ENCODE assay signal across 8 cellular contexts in genomic region chr4:25159837-25160713, GRCh38. TPM values are rescaled to one million over a fixed set of nuclear protein-coding genes. Genes with fewer than 3 reads are reported as not detected.
DNase-seq lines count a peak whose midpoint lies in the region; ATAC-seq lines count a peak whose summit lies in the region.

Gene SEPSECS (minus strand): TSS chr4:25160449. CDS start chr4:25160369, 80 bp downstream.

- H3K36me3 ChIP-seq in NT2/D1 (ENCODE audit: insufficient read depth, insufficient read length, low read length) (peaks cover 6% of the 10 kb centered on the region), endocrine pancreas (ENCODE audit: control insufficient read depth, insufficient read depth, low read length) (no peaks in the 10 kb centered on the region), mesendoderm (ENCODE audit: control insufficient read depth, insufficient read depth, low read length) (no peaks in the 10 kb centered on the region)

- WGBS in mesendoderm (ENCODE audit: extremely low coverage, insufficient coverage, low lambda C conversion rate): no CpG with 5 or more reads among the region's 66 CpGs

- H3K9me3 ChIP-seq in NT2/D1 (ENCODE audit: insufficient read depth, low read length): no peaks in the 10 kb centered on the region
- no peaks in the 10 kb centered on the region for H3K9me3 ChIP-seq in endocrine pancreas (ENCODE audit: control insufficient read depth, low read length)

- no peaks in the 10 kb centered on the region for H3K27me3 ChIP-seq in NT2/D1 (ENCODE audit: insufficient read depth, insufficient read length)
- H3K27me3 ChIP-seq in endocrine pancreas (ENCODE audit: control insufficient read depth, insufficient read depth, low read length): no peaks in the 10 kb centered on the region
- no peaks in the 10 kb centered on the region for H3K27me3 ChIP-seq in mesendoderm (ENCODE audit: insufficient read depth, low read length, poor library complexity)

- H3K79me1 ChIP-seq in mesendoderm (ENCODE audit: low read length): no peaks in the 10 kb centered on the region

- peak within 1 kb of the TSS; percentile 17 for H4K8ac ChIP-seq in mesendoderm (ENCODE audit: low read depth, low read length)

- peak within 1 kb of the TSS; percentile 77 for H3K18ac ChIP-seq in mesendoderm (ENCODE audit: low read length)

- peak; percentile 85 for ATAC-seq in GM21381 (IDR thresholded peaks at IDR 0.05; ENCODE audit: unreplicated experiment)

- H3K9ac ChIP-seq in NT2/D1 (ENCODE audit: insufficient read length, low read depth) (peak within 1 kb of the TSS; percentile 91), endocrine pancreas (ENCODE audit: control insufficient read depth, insufficient read depth, low read length) (peak within 1 kb of the TSS; percentile 100), mesendoderm (ENCODE audit: low read length) (peak within 1 kb of the TSS; percentile 94)

- peak within 1 kb of the TSS; percentile 21 for H4K5ac ChIP-seq in mesendoderm (ENCODE audit: low read length)

- H3K4me3 ChIP-seq in NT2/D1 (ENCODE audit: insufficient read length, low read depth): peak within 1 kb of the TSS; percentile 79
- peak within 1 kb of the TSS; percentile 96 for H3K4me3 ChIP-seq in endocrine pancreas (ENCODE audit: control insufficient read depth, insufficient read depth, low read length)
- peak within 1 kb of the TSS; percentile 89 for H3K4me3 ChIP-seq in mesendoderm (ENCODE audit: low read length)

- H3K79me2 ChIP-seq in mesendoderm (ENCODE audit: control insufficient read depth, insufficient read depth, low read length): no peaks in the 10 kb centered on the region

- H2BK5ac ChIP-seq in mesendoderm (ENCODE audit: low read length): peak within 1 kb of the TSS; percentile 87

- peak within 1 kb of the TSS; percentile 99 for H3K56ac ChIP-seq in mesendoderm (ENCODE audit: low read length)

- no peak within 1 kb of the TSS for H2BK120ac ChIP-seq in mesendoderm (ENCODE audit: low read depth, low read length)

- H3K4me2 ChIP-seq in mesendoderm (ENCODE audit: low read length): peak within 1 kb of the TSS; percentile 98

- peak within 1 kb of the TSS; percentile 91 for H3K27ac ChIP-seq in mesendoderm (ENCODE audit: low read depth, low read length)

- H2AK5ac ChIP-seq in mesendoderm (ENCODE audit: low read length): no peak within 1 kb of the TSS

- DNase-seq in COR-L47 (lab: John Stamatoyannopoulos, UW): peak; percentile 97
- peak; percentile 55 to 98 (median 94) for DNase-seq in HUDEP-2 (lab: John Stamatoyannopoulos, UW; ENCODE audit: unreplicated experiment in 76 of 76)
- peak; percentile 84 for DNase-seq in NT2/D1 (ENCODE audit: low read depth, low spot score)
- peak; percentile 95 for DNase-seq in activated CD8-positive, alpha-beta memory T cell treated with anti-CD3 and anti-CD28 coated beads, Interleukin-2, amount 50 U/mL, for 1 hour (ENCODE audit: extremely low read depth)
- peak; percentile 97 for DNase-seq in mesendoderm
- DNase-seq in stimulated activated CD8-positive, alpha-beta memory T cell treated with anti-CD3 and anti-CD28 coated beads, Interleukin-15, amount 100 ng/mL, for 1 hour (ENCODE audit: low read depth): peak; percentile 91

- H3K4ac ChIP-seq in mesendoderm (ENCODE audit: low read depth, low read length): peak within 1 kb of the TSS; percentile 94

- H2BK15ac ChIP-seq in mesendoderm (replicated peaks; ENCODE audit: low read depth): no peak within 1 kb of the TSS

- no peaks in the 10 kb centered on the region for H3K4me1 ChIP-seq in NT2/D1 (ENCODE audit: insufficient read depth, insufficient read length)
- H3K4me1 ChIP-seq in endocrine pancreas (ENCODE audit: control insufficient read depth, insufficient read depth, low read length): peaks cover 10% of the 10 kb centered on the region
- H3K4me1 ChIP-seq in mesendoderm (ENCODE audit: control insufficient read depth, low read depth, low read length): peaks cover 4% of the 10 kb centered on the region

- peak within 1 kb of the TSS; percentile 81 for H3K23ac ChIP-seq in mesendoderm (ENCODE audit: low read length)

RNA-seq across cellular contexts. Expression of gene SEPSECS, which starts in this region (rescaled TPM):
- polyA plus RNA-seq in mesendoderm (2013, experiment 1 of 2): 1.3 TPM
- polyA plus RNA-seq in mesendoderm (2013, experiment 2 of 2): 1.5 TPM

Comparison
In these comparisons a context has a peak if more than half of its experiments do, and no peak if none do; other contexts are left out.
1. Peak in every context shown above with its lines: DNase-seq, ATAC-seq, H3K4me3 ChIP-seq and H3K27ac ChIP-seq.